19 cellular contexts compared by ENCODE assay signal in genomic region chr21:44058981-44059380, GRCh38. TPM values are rescaled to one million over a fixed set of nuclear protein-coding genes. Genes with fewer than 3 reads are reported as not detected.
DNase-seq lines count a peak whose midpoint lies in the region; ATAC-seq, FAIRE-seq and TF ChIP-seq lines count a peak whose summit lies in the region.
"Had no signal": no experiment of that assay in that cellular context is flagged by ENCODE, and none has a peak within 500 bp of the region (broad histone marks: within the 10 kb centered on the region; RNA-seq: fewer than 3 reads in every experiment).

No MANE protein-coding gene starts in this region.

- H3K4me1 ChIP-seq in testis: peaks cover 10% of the 10 kb centered on the region

- H3K36me3 ChIP-seq in testis (ENCODE audit: low read depth, missing control alignments): no peaks in the 10 kb centered on the region

- H3K27me3 Mint-ChIP-seq in activated T-cell treated with anti-CD3 and anti-CD28 coated beads, Interleukin-2, amount 50 U/mL, for 4 hours (ENCODE audit: low read depth): no peaks in the 10 kb centered on the region
- H3K27me3 Mint-ChIP-seq in activated CD4-positive, alpha-beta memory T cell treated with anti-CD3 and anti-CD28 coated beads for 36 hours: no peaks in the 10 kb centered on the region
- H3K27me3 Mint-ChIP-seq in immature natural killer cell (ENCODE audit: low read depth in 3 of 3): peaks cover 0 to 16% (median 12%) of the 10 kb centered on the region in 3 donors

- peaks cover 48% of the 10 kb centered on the region for H3K36me3 Mint-ChIP-seq in activated T-cell treated with anti-CD3 and anti-CD28 coated beads, Interleukin-2, amount 50 U/mL, for 4 hours (ENCODE audit: insufficient read depth)
- peaks cover 37% of the 10 kb centered on the region for H3K36me3 Mint-ChIP-seq in activated CD4-positive, alpha-beta memory T cell treated with anti-CD3 and anti-CD28 coated beads for 36 hours
- H3K36me3 Mint-ChIP-seq in immature natural killer cell: peaks cover 26 to 31% (median 30%) of the 10 kb centered on the region in 3 donors

- peak overlapping the region; percentile 94 for H3K27ac Mint-ChIP-seq in activated CD4-positive, alpha-beta memory T cell treated with anti-CD3 and anti-CD28 coated beads for 36 hours
- H3K27ac Mint-ChIP-seq in immature natural killer cell: peak overlapping the region; percentile 49 to 96 (median 90)

- no peaks in the 10 kb centered on the region for H3K27me3 ChIP-seq in testis

- H3K9me3 Mint-ChIP-seq in activated T-cell treated with anti-CD3 and anti-CD28 coated beads, Interleukin-2, amount 50 U/mL, for 4 hours: no peaks in the 10 kb centered on the region
- H3K9me3 Mint-ChIP-seq in activated CD4-positive, alpha-beta memory T cell treated with anti-CD3 and anti-CD28 coated beads for 36 hours: no peaks in the 10 kb centered on the region
- H3K9me3 Mint-ChIP-seq in immature natural killer cell: no peaks in the 10 kb centered on the region

- intact Hi-C loops in activated CD4-positive, alpha-beta memory T cell treated with anti-CD3 and anti-CD28 coated beads for 36 hours (cut with micrococcal nuclease): no loop called here
- intact Hi-C loops in testis (cut with DNase I; ENCODE audit: low total_unique reads): no loop called here

- no peak for DNase-seq in activated T-cell treated with anti-CD3 and anti-CD28 coated beads, Interleukin-2, amount 50 U/mL, for 4 hours
- DNase-seq in activated T-cell treated with anti-CD3 and anti-CD28 coated beads, Interleukin-2, amount 50 U/mL, for 1 hour: no peak
- DNase-seq in activated CD4-positive, alpha-beta memory T cell treated with anti-CD3 and anti-CD28 coated beads for 36 hours: no peak
- DNase-seq in immature natural killer cell (no peak), SKM-1 treated with dmso at 0.1 percent for 144 hours (lab: John Stamatoyannopoulos, UW; ENCODE audit: unreplicated experiment) (no peak), testis (no peak), GM12891 (ENCODE audit: insufficient read length, low spot score) (no peak)
- DNase-seq: DND-41; GDM1; GM23248; HCEC 1CT; Kasumi-1; MM.1S; NCI-H1694; NCI-H226; NK-92 treated with Interleukin-12 subunit alpha and Interleukin-12 subunit beta, amount 100 ng/mL, for 24 hours; SHP77 treated with DMSO at 0.1 percent for 48 hours had no signal

- TF ChIP-seq POLR2A in testis (IDR thresholded peaks at IDR 0.05): no peak
- no peak for TF ChIP-seq POLR2A in GM12891 (IDR thresholded peaks at IDR 0.05; ENCODE audit: low read depth, low read length)

- no peak for FAIRE-seq in GM12891 (lab: Jason Lieb, UNC)
- FAIRE-seq: GM12878, GM18507 had no signal

- 89 to 91% methylated on average over 17 of the region's 17 CpGs for WGBS in testis, 2 donors

- H3K4me1 Mint-ChIP-seq in activated T-cell treated with anti-CD3 and anti-CD28 coated beads, Interleukin-2, amount 50 U/mL, for 4 hours (ENCODE audit: low read depth): peaks cover 33% of the 10 kb centered on the region
- H3K4me1 Mint-ChIP-seq in activated CD4-positive, alpha-beta memory T cell treated with anti-CD3 and anti-CD28 coated beads for 36 hours (ENCODE audit: low read depth): peaks cover 47% of the 10 kb centered on the region
- H3K4me1 Mint-ChIP-seq in immature natural killer cell: peaks cover 31 to 59% of the 10 kb centered on the region in 2 donors

- H3K27ac ChIP-seq in testis: no peak overlapping the region
- H3K27ac ChIP-seq: GM23248 had no signal

- H3K4me3 ChIP-seq in testis: no peak overlapping the region
- H3K4me3 ChIP-seq: GM12878, GM23248 had no signal

- H3K9me3 ChIP-seq in testis: no peaks in the 10 kb centered on the region

- no peak for ATAC-seq in activated T-cell treated with anti-CD3 and anti-CD28 coated beads, Interleukin-2, amount 50 U/mL, for 4 hours
- ATAC-seq: GM12878 had no signal

- peak overlapping the region; percentile 0 for H3K4me3 Mint-ChIP-seq in activated T-cell treated with anti-CD3 and anti-CD28 coated beads, Interleukin-2, amount 50 U/mL, for 4 hours
- peak overlapping the region; percentile 78 for H3K4me3 Mint-ChIP-seq in activated CD4-positive, alpha-beta memory T cell treated with anti-CD3 and anti-CD28 coated beads for 36 hours
- no peak overlapping the region for H3K4me3 Mint-ChIP-seq in immature natural killer cell

- POLR2A ChIA-PET in activated CD4-positive, alpha-beta memory T cell treated with anti-CD3 and anti-CD28 coated beads for 36 hours (lab: Charles Lee): interaction anchor here (0.9 to 2.3 kb wide), 2 partner anchors 25 to 269 kb away, joined by 4 to 20 read pairs; no protein-coding TSS in a partner anchor

- CTCF ChIA-PET in activated CD4-positive, alpha-beta memory T cell treated with anti-CD3 and anti-CD28 coated beads for 36 hours (lab: Charles Lee): interaction anchor here (0.6 to 1.8 kb wide), 5 partner anchors 47 to 421 kb away, joined by 3 to 6 read pairs (median 3); partner anchors contain the start of genes RRP1 and TRAPPC10

- TF ChIP-seq CTCF in testis (IDR thresholded peaks at IDR 0.05): no peak

TF ChIP-seq in GM12891, 5 proteins besides CTCF, POLR2A, EP300 and RAD21:
- TF ChIP-seq POLR2AphosphoS5 (IDR thresholded peaks at IDR 0.05; ENCODE audit: low read depth, low read length) (no peak), PAX5 (IDR thresholded peaks at IDR 0.05; ENCODE audit: insufficient read depth, low read length, severe bottlenecking) (no peak), SPI1 (IDR thresholded peaks at IDR 0.05; ENCODE audit: low read depth, low read length) (no peak)

RNA-seq across cellular contexts. Expression of gene TRAPPC10, which starts 46.9 kb away (rescaled TPM):
- total RNA-seq in activated T-cell treated with anti-CD3 and anti-CD28 coated beads, Interleukin-2, amount 50 U/mL, for 4 hours: 10 to 100 TPM; 43.0 to 48.1 (median 44.8) TPM
- total RNA-seq in activated CD4-positive, alpha-beta memory T cell treated with anti-CD3 and anti-CD28 coated beads for 36 hours: 10 to 100 TPM; 46.1 to 50.5 TPM
- polyA plus RNA-seq in immature natural killer cell: 10 to 100 TPM; 42.0 to 74.7 (median 43.2) TPM
- 10 to 100 TPM; 58.0 to 69.8 TPM for total RNA-seq in testis
- polyA plus RNA-seq in testis (ENCODE audit: insufficient read depth, low read depth, low replicate concordance): 46.4 TPM
- polyA plus RNA-seq in GM12891 (2012; ENCODE audit: low read depth, missing spikeins): 14.0 TPM

RNA-seq across cellular contexts. Expression of gene PWP2, which starts 48.2 kb away (rescaled TPM):
- total RNA-seq in activated T-cell treated with anti-CD3 and anti-CD28 coated beads, Interleukin-2, amount 50 U/mL, for 4 hours: 100 to 1,000 TPM in 1 of 3 donors, 10 to 100 TPM in 2; 24.6 to 145 (median 27.1) TPM
- total RNA-seq in activated CD4-positive, alpha-beta memory T cell treated with anti-CD3 and anti-CD28 coated beads for 36 hours: 10 to 100 TPM; 38.5 to 39.8 TPM
- 10 to 100 TPM in 1 of 3 donors, 1 to 10 TPM in 1, under 1 TPM in 1; 0.63 to 23.8 (median 7.4) TPM for polyA plus RNA-seq in immature natural killer cell
- 10 to 100 TPM in 1 of 2 donors, 1 to 10 TPM in 1; 7.8 to 23.7 TPM for total RNA-seq in testis
- polyA plus RNA-seq in testis (ENCODE audit: insufficient read depth, low read depth, low replicate concordance): 10.8 TPM
- polyA plus RNA-seq in GM12891 (2012; ENCODE audit: low read depth, missing spikeins): 3.5 TPM

Comparison
In these comparisons a context has a peak if more than half of its experiments do, and no peak if none do; other contexts are left out.
1. H3K4me3 Mint-ChIP-seq: peak in activated T-cell treated with anti-CD3 and anti-CD28 coated beads, Interleukin-2, amount 50 U/mL, for 4 hours (single experiment) and activated CD4-positive, alpha-beta memory T cell treated with anti-CD3 and anti-CD28 coated beads for 36 hours (single experiment); none in immature natural killer cell (0 of 5).